In the genomic region with DNA sequence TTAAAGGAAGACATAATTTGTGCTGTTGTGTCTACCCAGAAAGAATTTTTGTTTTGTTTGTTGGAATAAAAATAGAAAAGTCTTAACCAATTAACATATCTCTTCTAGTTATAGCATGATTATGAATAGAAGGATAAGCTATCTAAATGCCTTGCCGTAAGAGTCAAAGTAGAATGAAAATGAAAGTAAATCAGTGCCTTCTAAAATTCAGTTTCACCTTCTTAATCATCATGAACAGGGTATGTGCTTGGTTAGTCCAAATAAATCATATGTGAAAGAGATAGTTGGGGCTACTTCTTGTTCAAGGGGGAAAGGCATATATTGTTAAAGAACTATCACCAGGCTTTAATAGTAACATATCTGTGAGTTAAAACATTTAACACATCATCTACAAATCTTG, we compare ENCODE assay signal across 19 cellular contexts.
DNase-seq lines count a peak whose midpoint lies in the region; ATAC-seq, FAIRE-seq and TF ChIP-seq lines count a peak whose summit lies in the region.
"Had no signal": no experiment of that assay in that cellular context is flagged by ENCODE, and none has a peak within 500 bp of the region (broad histone marks: within the 10 kb centered on the region; RNA-seq: fewer than 3 reads in every experiment).

No MANE protein-coding gene starts in this region.

- FAIRE-seq in frontal cortex (lab: Jason Lieb, UNC) = no peak

- H3K36me3 ChIP-seq in left ventricle myocardium inferior (peaks cover 4% of the 10 kb centered on the region), esophagus squamous epithelium (peaks cover 0 to 29% (median 0%) of the 10 kb centered on the region in 3 donors), muscle layer of duodenum (ENCODE audit: control insufficient read depth in 1 of 2, insufficient read depth in 2 of 2, low read length in 2 of 2) (peaks cover 0 to 13% of the 10 kb centered on the region in 2 donors), uterus (no peaks in the 10 kb centered on the region)

- H3K9me3 ChIP-seq in left ventricle myocardium inferior (replicated peaks) (no peaks in the 10 kb centered on the region), esophagus squamous epithelium (no peaks in the 10 kb centered on the region), muscle layer of duodenum (ENCODE audit: control insufficient read depth in 1 of 2, low read length in 2 of 2) (no peaks in the 10 kb centered on the region), uterus (no peaks in the 10 kb centered on the region)

- no peak for TF ChIP-seq CTCF in left ventricle myocardium inferior (IDR thresholded peaks at IDR 0.05; ENCODE audit: borderline replicate concordance)
- TF ChIP-seq CTCF in esophagus squamous epithelium (IDR thresholded peaks at IDR 0.05) = no peak
- no peak for TF ChIP-seq CTCF in uterus (IDR thresholded peaks at IDR 0.05)
- TF ChIP-seq CTCF in GM10266 (IDR thresholded peaks at IDR 0.05; ENCODE audit: control insufficient read depth, insufficient read depth, low read depth, missing control alignments) = no peak

- H3K4me1 ChIP-seq in left ventricle myocardium inferior (peaks cover 16% of the 10 kb centered on the region), esophagus squamous epithelium (peaks cover 0 to 15% (median 0%) of the 10 kb centered on the region in 3 donors), muscle layer of duodenum (ENCODE audit: control insufficient read depth in 1 of 2, insufficient read depth in 2 of 2, low read length in 2 of 2) (peaks cover 0 to 3% of the 10 kb centered on the region in 2 donors), uterus (peaks cover 0 to 8% of the 10 kb centered on the region in 2 donors)

- DNase-seq in left ventricle myocardium inferior (no peak), left ventricle myocardium superior (no peak), esophagus squamous epithelium (lab: John Stamatoyannopoulos, UW) (no peak), uterus (no peak), frontal cortex (ENCODE audit: low spot score in 2 of 2) (no peak), GM10266 (ENCODE audit: extremely low spot score) (no peak), HuH-7 (ENCODE audit: low spot score) (no peak)
- DNase-seq: ACHN; activated CD4-positive, alpha-beta memory T cell treated with anti-CD3 and anti-CD28 coated beads for 36 hours; aorta; CD8-positive, alpha-beta T cell; effector CD4-positive, alpha-beta T cell; head of caudate nucleus; left colon; naive thymus-derived CD4-positive, alpha-beta T cell; NK-92 treated with Interleukin-12 subunit alpha and Interleukin-12 subunit beta, amount 100 ng/mL, for 24 hours; SJCRH30 had no signal

- WGBS in esophagus squamous epithelium, 2 donors = 14 to 19% methylated on average over 1 of the region's 1 CpG

- H3K27me3 ChIP-seq in left ventricle myocardium inferior (ENCODE audit: low read depth) (no peaks in the 10 kb centered on the region), esophagus squamous epithelium (no peaks in the 10 kb centered on the region), muscle layer of duodenum (ENCODE audit: low read depth, low read length) (no peaks in the 10 kb centered on the region), uterus (no peaks in the 10 kb centered on the region)
- H3K27me3 ChIP-seq: SJCRH30 had no signal

- ATAC-seq in left ventricle myocardium superior = no peak
- ATAC-seq: activated T-helper 17 cell treated with anti-CD3 and anti-CD28 coated beads, Interleukin-2, amount 50 U/mL, for 72 hours; CD8-positive, alpha-beta T cell; left colon; naive thymus-derived CD4-positive, alpha-beta T cell had no signal

- H3K27ac ChIP-seq in left ventricle myocardium inferior (replicated peaks) = peak overlapping the region; percentile 51
- H3K27ac ChIP-seq in esophagus squamous epithelium = peak overlapping the region in 1 of 4 donors; percentile 53
- H3K27ac ChIP-seq in muscle layer of duodenum (ENCODE audit: low read length) = no peak overlapping the region
- peak overlapping the region; percentile 45 to 67 for H3K27ac ChIP-seq in uterus

- intact Hi-C loops in left ventricle myocardium inferior (cut with micrococcal nuclease) = no loop called here
- intact Hi-C loops in left ventricle myocardium superior (cut with micrococcal nuclease) = no loop called here
- intact Hi-C loops in esophagus squamous epithelium (cut with DNase I) = no loop called here
- intact Hi-C loops in uterus (cut with DNase I; ENCODE audit: low total_unique reads) = no loop called here

- H3K4me3 ChIP-seq in left ventricle myocardium inferior (peak overlapping the region; percentile 49), esophagus squamous epithelium (peak overlapping the region; percentile 2 to 46 (median 14)), muscle layer of duodenum (ENCODE audit: low read depth in 1 of 2, low read length in 2 of 2) (peak overlapping the region; percentile 40 to 41), uterus (peak overlapping the region; percentile 6 to 13)
- H3K4me3 ChIP-seq: SJCRH30 had no signal

- no peak for TF ChIP-seq POLR2A in esophagus squamous epithelium (IDR thresholded peaks at IDR 0.05)
- TF ChIP-seq POLR2A in uterus (IDR thresholded peaks at IDR 0.05) = no peak
